19 cellular contexts compared by ENCODE assay signal in genomic region chr11:32831241-32831640, GRCh38. TPM values are rescaled to one million over a fixed set of nuclear protein-coding genes. Genes with fewer than 3 reads are reported as not detected.
DNase-seq lines count a peak whose midpoint lies in the region; ATAC-seq and TF ChIP-seq lines count a peak whose summit lies in the region.
"Had no signal": no experiment of that assay in that cellular context is flagged by ENCODE, and none has a peak within 500 bp of the region (broad histone marks: within the 10 kb centered on the region; RNA-seq: fewer than 3 reads in every experiment).

No MANE protein-coding gene starts in this region.

- CTCF ChIA-PET in Calu3 (lab: Charles Lee): no interaction called here

- TF ChIP-seq CTCF in Calu3 (IDR thresholded peaks at IDR 0.05; ENCODE audit: unreplicated experiment) (no peak), glutamatergic neuron (IDR thresholded peaks at IDR 0.05; ENCODE audit: partially characterized antibody, unreplicated experiment) (no peak)

- ATAC-seq in activated naive CD8-positive, alpha-beta T cell treated with anti-CD3 and anti-CD28 coated beads, Interleukin-2, amount 50 U/mL, for 24 hours: no peak
- ATAC-seq in HG02763 (IDR thresholded peaks at IDR 0.05; ENCODE audit: unreplicated experiment) (no peak), HG02571 (IDR thresholded peaks at IDR 0.05; ENCODE audit: unreplicated experiment) (no peak)
- ATAC-seq: activated naive CD4-positive, alpha-beta T cell treated with anti-CD3 and anti-CD28 coated beads, Interleukin-2, amount 50 U/mL, for 72 hours; activated T-cell treated with anti-CD3 and anti-CD28 coated beads, Interleukin-2, amount 50 U/mL, for 4 hours; mucosa of descending colon; SK-N-SH treated with all-trans-retinoic acid at 6 μM for 48 hours had no signal

- H3K4me1 Mint-ChIP-seq in Calu3 (ENCODE audit: low read depth, unreplicated experiment): peaks cover 31% of the 10 kb centered on the region
- peaks cover 11% of the 10 kb centered on the region for H3K4me1 Mint-ChIP-seq in activated naive CD8-positive, alpha-beta T cell treated with anti-CD3 and anti-CD28 coated beads, Interleukin-2, amount 50 U/mL, for 24 hours
- H3K4me1 Mint-ChIP-seq in glutamatergic neuron (ENCODE audit: low read depth, unreplicated experiment): no peaks in the 10 kb centered on the region

- DNase-seq in Calu3 (no peak), kidney glomerular epithelial cell (lab: John Stamatoyannopoulos, UW) (peak; percentile 38), renal cortical epithelial cell (ENCODE audit: low read depth) (peak; percentile 89), NCI-H2171 treated with DMSO at 0.1 percent for 48 hours (lab: John Stamatoyannopoulos, UW) (no peak), glutamatergic neuron (no peak)
- no peak for DNase-seq in activated naive CD8-positive, alpha-beta T cell treated with anti-CD3 and anti-CD28 coated beads, Interleukin-2, amount 50 U/mL, for 24 hours
- DNase-seq: activated CD4-positive, alpha-beta memory T cell treated with anti-CD3 and anti-CD28 coated beads for 36 hours; activated T-cell treated with anti-CD3 and anti-CD28 coated beads, Interleukin-2, amount 50 U/mL, for 4 hours; dorsolateral prefrontal cortex; mucosa of descending colon; NCI-H1092 treated with DMSO at 0.1 percent for 48 hours; stimulated activated CD4-positive, alpha-beta T cell treated with anti-CD3 and anti-CD28 coated beads, Interleukin-4, amount 100 ng/mL, for 24 hours had no signal

- intact Hi-C loops in Calu3 (cut with micrococcal nuclease; ENCODE audit: unreplicated experiment): loop anchor here (2.0 kb wide), 1 partner anchor 22 kb away; no protein-coding TSS in a partner anchor

- H3K27me3 Mint-ChIP-seq in Calu3 (ENCODE audit: unreplicated experiment) (no peaks in the 10 kb centered on the region), glutamatergic neuron (ENCODE audit: unreplicated experiment) (peaks cover 2% of the 10 kb centered on the region)
- peaks cover 32% of the 10 kb centered on the region for H3K27me3 Mint-ChIP-seq in activated naive CD8-positive, alpha-beta T cell treated with anti-CD3 and anti-CD28 coated beads, Interleukin-2, amount 50 U/mL, for 24 hours

- peaks cover 35% of the 10 kb centered on the region for H3K36me3 Mint-ChIP-seq in Calu3 (ENCODE audit: insufficient read depth, unreplicated experiment)
- H3K36me3 Mint-ChIP-seq in activated naive CD8-positive, alpha-beta T cell treated with anti-CD3 and anti-CD28 coated beads, Interleukin-2, amount 50 U/mL, for 24 hours (ENCODE audit: low read depth): no peaks in the 10 kb centered on the region
- no peaks in the 10 kb centered on the region for H3K36me3 Mint-ChIP-seq in glutamatergic neuron (ENCODE audit: unreplicated experiment)
- H3K36me3 Mint-ChIP-seq: activated CD4-positive, alpha-beta memory T cell treated with anti-CD3 and anti-CD28 coated beads for 36 hours; activated naive CD4-positive, alpha-beta T cell treated with anti-CD3 and anti-CD28 coated beads, Interleukin-2, amount 50 U/mL, for 72 hours had no signal

- H3K9me3 Mint-ChIP-seq in Calu3 (ENCODE audit: low read depth, unreplicated experiment) (no peaks in the 10 kb centered on the region), glutamatergic neuron (ENCODE audit: unreplicated experiment) (peaks cover 5% of the 10 kb centered on the region)
- no peaks in the 10 kb centered on the region for H3K9me3 Mint-ChIP-seq in activated naive CD8-positive, alpha-beta T cell treated with anti-CD3 and anti-CD28 coated beads, Interleukin-2, amount 50 U/mL, for 24 hours
- H3K9me3 Mint-ChIP-seq: activated CD4-positive, alpha-beta memory T cell treated with anti-CD3 and anti-CD28 coated beads for 36 hours; activated naive CD4-positive, alpha-beta T cell treated with anti-CD3 and anti-CD28 coated beads, Interleukin-2, amount 50 U/mL, for 72 hours; activated T-cell treated with anti-CD3 and anti-CD28 coated beads, Interleukin-2, amount 50 U/mL, for 4 hours had no signal

- BruUV-seq in Calu3 (replicated peaks; lab: Mats Ljungman, UMichigan): no TSS peak

- H3K27ac Mint-ChIP-seq in Calu3 (ENCODE audit: unreplicated experiment) (peak overlapping the region; percentile 43), glutamatergic neuron (ENCODE audit: unreplicated experiment) (no peak overlapping the region)
- H3K27ac Mint-ChIP-seq in activated naive CD8-positive, alpha-beta T cell treated with anti-CD3 and anti-CD28 coated beads, Interleukin-2, amount 50 U/mL, for 24 hours: no peak overlapping the region
- H3K27ac Mint-ChIP-seq: activated CD4-positive, alpha-beta memory T cell treated with anti-CD3 and anti-CD28 coated beads for 36 hours; activated naive CD4-positive, alpha-beta T cell treated with anti-CD3 and anti-CD28 coated beads, Interleukin-2, amount 50 U/mL, for 72 hours had no signal

- peak overlapping the region; percentile 87 for H3K4me3 Mint-ChIP-seq in Calu3 (ENCODE audit: low read depth, unreplicated experiment)
- peak overlapping the region; percentile 74 for H3K4me3 Mint-ChIP-seq in activated naive CD8-positive, alpha-beta T cell treated with anti-CD3 and anti-CD28 coated beads, Interleukin-2, amount 50 U/mL, for 24 hours
- no peak overlapping the region for H3K4me3 Mint-ChIP-seq in glutamatergic neuron (ENCODE audit: unreplicated experiment)
- H3K4me3 Mint-ChIP-seq: activated T-cell treated with anti-CD3 and anti-CD28 coated beads, Interleukin-2, amount 50 U/mL, for 4 hours had no signal

RNA-seq across cellular contexts. Expression of gene PRRG4, which starts 1.5 kb away (rescaled TPM):
- total RNA-seq in Calu3 (2022) (22.9 and 23.9 TPM in 2 replicates), renal cortical epithelial cell (4.5 and 11.7 TPM in 2 replicates), glutamatergic neuron (ENCODE audit: unreplicated experiment) (0.10 TPM)
- total RNA-seq: osteocyte had no signal

RNA-seq across cellular contexts. Expression of gene CCDC73, which starts 36.8 kb away (rescaled TPM):
- total RNA-seq in Calu3 (2022) (0.07 TPM in 1 of 2 replicates, not detected in the other), renal cortical epithelial cell (0.17 and 0.30 TPM in 2 replicates), glutamatergic neuron (ENCODE audit: unreplicated experiment) (not detected)
- total RNA-seq: activated CD4-positive, alpha-beta memory T cell treated with anti-CD3 and anti-CD28 coated beads for 36 hours; H1; kidney epithelial cell; mucosa of descending colon; osteocyte had no signal

Comparison
In these comparisons a context has a peak if more than half of its experiments do, and no peak if none do; other contexts are left out.
1. DNase-seq: peak in kidney glomerular epithelial cell (single experiment) and renal cortical epithelial cell (single experiment); none in Calu3 (single experiment), activated naive CD8-positive, alpha-beta T cell treated with anti-CD3 and anti-CD28 coated beads, Interleukin-2, amount 50 U/mL, for 24 hours (single experiment), NCI-H2171 treated with DMSO at 0.1 percent for 48 hours (single experiment) and glutamatergic neuron (single experiment).